8 cellular contexts compared by ENCODE assay signal in the genomic region with DNA sequence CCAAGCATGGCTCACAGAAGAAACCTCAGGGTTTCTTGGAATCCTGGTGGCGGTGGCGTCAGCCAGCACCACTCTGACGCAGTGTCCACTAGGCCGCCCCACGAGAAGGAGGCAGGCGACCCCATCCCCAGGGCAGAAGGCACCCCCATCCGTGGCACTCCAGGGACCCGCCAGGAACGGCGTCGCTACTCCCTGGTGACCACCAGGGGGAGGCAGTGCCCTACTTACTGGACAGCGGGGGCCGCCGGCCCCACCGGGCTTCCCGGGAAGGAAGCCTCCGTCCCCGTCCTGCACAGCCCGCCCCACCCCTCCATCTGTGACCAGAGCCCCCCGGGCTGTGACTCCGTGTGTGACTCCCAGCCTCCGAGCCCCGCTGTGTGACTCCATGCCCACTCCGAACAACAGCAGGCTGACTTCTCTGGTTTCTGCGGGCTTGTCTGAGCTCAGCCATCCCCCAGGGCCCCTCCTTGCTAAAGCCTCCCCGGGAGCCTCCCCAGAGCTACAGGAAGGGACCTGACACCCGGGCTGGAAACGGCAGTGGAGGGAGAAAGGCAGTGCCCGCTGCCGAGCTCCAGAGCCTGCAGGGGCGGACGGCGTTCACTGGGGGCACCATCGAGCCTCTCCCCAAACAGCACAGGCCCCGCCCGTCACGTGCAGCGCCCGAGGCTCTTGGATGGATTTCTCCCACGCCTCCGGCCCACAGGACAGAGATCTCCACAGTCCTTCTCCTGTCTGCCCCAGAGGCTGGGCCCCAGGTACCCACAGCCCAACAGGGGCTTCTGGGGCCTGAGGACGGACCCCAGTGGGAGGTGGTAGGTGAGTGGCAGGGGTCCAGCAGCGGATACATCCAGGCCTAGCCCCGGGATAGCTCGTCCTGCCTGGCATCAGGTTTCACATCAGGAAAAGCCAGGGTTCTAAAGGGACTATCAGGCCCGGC. TPM values are rescaled to one million over a fixed set of nuclear protein-coding genes. Genes with fewer than 3 reads are reported as not detected.
A peak's percentile ranks its signal among the peaks of the same experiment; 100 is the strongest.
DNase-seq lines count a peak whose midpoint lies in the region; ATAC-seq and TF ChIP-seq lines count a peak whose summit lies in the region.

No MANE protein-coding gene starts in this region.

- intact Hi-C loops in prostate gland (cut with DNase I) = loop anchor here (1.0 to 10.0 kb wide), 4 partner anchors 36 to 499 kb away; partner anchors contain the start of genes HP1BP3 and SH2D5

- ATAC-seq in upper lobe of left lung (ENCODE audit: low FRiP score in 2 of 2) = peak; percentile 93 to 95

- H3K36me3 Mint-ChIP-seq in T-helper 2 cell treated with Interferon-gamma antibody and Interleukin-4, amounts not matched to agents 5 μg/mL and 100 μg/mL, for 36 hours (ENCODE audit: low read depth) = no peaks in the 10 kb centered on the region

- DNase-seq in DMS 273 treated with DMSO at 0.1 percent for 48 hours (lab: John Stamatoyannopoulos, UW) = peak; percentile 87
- peak; percentile 85 for DNase-seq in HFF-Myc (ENCODE audit: extremely low read depth, low read depth)
- DNase-seq in NCI-H187 treated with DMSO at 0.1 percent for 48 hours (lab: John Stamatoyannopoulos, UW) = peak; percentile 21
- peak; percentile 61 for DNase-seq in T-helper 2 cell treated with Interferon-gamma antibody and Interleukin-4, amounts not matched to agents 5 μg/mL and 100 μg/mL, for 36 hours (ENCODE audit: low spot score)
- DNase-seq in anterior cingulate cortex (lab: John Stamatoyannopoulos, UW) = peak; percentile 41 to 88 (median 74)
- DNase-seq in right atrium auricular region (ENCODE audit: low spot score) = peak; percentile 87
- DNase-seq in prostate gland (ENCODE audit: low spot score) = peak; percentile 78
- peak; percentile 87 to 94 for DNase-seq in upper lobe of left lung

- H3K9me3 ChIP-seq in right atrium auricular region (no peaks in the 10 kb centered on the region), prostate gland (no peaks in the 10 kb centered on the region), upper lobe of left lung (no peaks in the 10 kb centered on the region)

- no peak overlapping the region for H3K27ac Mint-ChIP-seq in T-helper 2 cell treated with Interferon-gamma antibody and Interleukin-4, amounts not matched to agents 5 μg/mL and 100 μg/mL, for 36 hours

- peak; percentile 74 for TF ChIP-seq CTCF in HFF-Myc (IDR thresholded peaks at IDR 0.05; ENCODE audit: low read depth, low read length, missing control alignments)
- TF ChIP-seq CTCF in right atrium auricular region (IDR thresholded peaks at IDR 0.05) = peak; percentile 90 to 95
- TF ChIP-seq CTCF in prostate gland (IDR thresholded peaks at IDR 0.05) = peak; percentile 77 to 89 (median 84)
- TF ChIP-seq CTCF in upper lobe of left lung (IDR thresholded peaks at IDR 0.05) = peak; percentile 89 to 95 (median 92)

- WGBS in prostate gland = 1% methylated on average over 40 of the region's 46 CpGs
- WGBS in upper lobe of left lung, 2 donors = 3 to 7% methylated on average over 14 to 32 of the region's 46 CpGs

- peaks cover 7% of the 10 kb centered on the region for H3K4me1 Mint-ChIP-seq in T-helper 2 cell treated with Interferon-gamma antibody and Interleukin-4, amounts not matched to agents 5 μg/mL and 100 μg/mL, for 36 hours (ENCODE audit: low read depth)

- TF ChIP-seq POLR2A in prostate gland (IDR thresholded peaks at IDR 0.05) (no peak), upper lobe of left lung (IDR thresholded peaks at IDR 0.05) (peak in 1 of 4 donors; percentile 15)

- peaks cover 20% of the 10 kb centered on the region for H3K27me3 Mint-ChIP-seq in T-helper 2 cell treated with Interferon-gamma antibody and Interleukin-4, amounts not matched to agents 5 μg/mL and 100 μg/mL, for 36 hours (ENCODE audit: low read depth)

- H3K9me3 Mint-ChIP-seq in T-helper 2 cell treated with Interferon-gamma antibody and Interleukin-4, amounts not matched to agents 5 μg/mL and 100 μg/mL, for 36 hours = no peaks in the 10 kb centered on the region

- H3K36me3 ChIP-seq in right atrium auricular region = no peaks in the 10 kb centered on the region
- no peaks in the 10 kb centered on the region for H3K36me3 ChIP-seq in prostate gland
- no peaks in the 10 kb centered on the region for H3K36me3 ChIP-seq in upper lobe of left lung

- TF ChIP-seq EP300 in upper lobe of left lung (IDR thresholded peaks at IDR 0.05) = no peak

- peaks cover 0 to 13% of the 10 kb centered on the region in 2 donors for H3K4me1 ChIP-seq in right atrium auricular region
- H3K4me1 ChIP-seq in prostate gland (replicated peaks) = no peaks in the 10 kb centered on the region
- peaks cover 6 to 14% (median 8%) of the 10 kb centered on the region in 4 donors for H3K4me1 ChIP-seq in upper lobe of left lung

- peak overlapping the region; percentile 87 for H3K4me3 Mint-ChIP-seq in T-helper 2 cell treated with Interferon-gamma antibody and Interleukin-4, amounts not matched to agents 5 μg/mL and 100 μg/mL, for 36 hours

- H3K27ac ChIP-seq in right atrium auricular region (peak overlapping the region; percentile 71 to 83), prostate gland (peak overlapping the region; percentile 77 to 84), upper lobe of left lung (peak overlapping the region; percentile 70 to 86 (median 80))

- H3K27me3 ChIP-seq in right atrium auricular region (no peaks in the 10 kb centered on the region), prostate gland (replicated peaks; ENCODE audit: insufficient read depth) (no peaks in the 10 kb centered on the region), upper lobe of left lung (no peaks in the 10 kb centered on the region)

- H3K4me3 ChIP-seq in HFF-Myc (replicated peaks; ENCODE audit: low read depth, low read length) = peak overlapping the region; percentile 47
- peak overlapping the region; percentile 53 to 60 for H3K4me3 ChIP-seq in right atrium auricular region
- H3K4me3 ChIP-seq in prostate gland = peak overlapping the region; percentile 42 to 44
- H3K4me3 ChIP-seq in upper lobe of left lung = peak overlapping the region; percentile 7 to 70 (median 56)

RNA-seq across cellular contexts. Expression of gene KIF17, which starts 21.1 kb away (rescaled TPM):
- total RNA-seq in right atrium auricular region (1 to 10 TPM; 2.6 to 6.0 TPM), prostate gland (10 to 100 TPM in 1 of 2 donors, 1 to 10 TPM in 1; 1.6 to 12.6 TPM), upper lobe of left lung (10 to 100 TPM in 1 of 6 donors, 1 to 10 TPM in 5; 4.2 to 12.6 (median 8.5) TPM)

RNA-seq across cellular contexts. Expression of gene DDOST, which starts 35.5 kb away (rescaled TPM):
- total RNA-seq in right atrium auricular region = 100 to 1,000 TPM; 147 to 152 TPM
- 100 to 1,000 TPM; 223 to 264 TPM for total RNA-seq in prostate gland
- total RNA-seq in upper lobe of left lung = 100 to 1,000 TPM in 4 of 6 donors, 10 to 100 TPM in 2; 54.5 to 212 (median 141) TPM

RNA-seq across cellular contexts. Expression of gene SH2D5, which starts 35.8 kb away (rescaled TPM):
- total RNA-seq in right atrium auricular region (under 1 TPM in 1 of 2 donors, not detected in 1; 0.63 TPM), prostate gland (1 to 10 TPM in 1 of 2 donors, not detected in 1; 2.2 TPM), upper lobe of left lung (under 1 TPM in 3 of 6 donors, not detected in 3; 0.13 to 0.46 (median 0.40) TPM)

Comparison
In these comparisons a context has a peak if more than half of its experiments do, and no peak if none do; other contexts are left out.
1. Peak in every context shown above with its lines: DNase-seq, ATAC-seq, H3K4me3 ChIP-seq and H3K27ac ChIP-seq.
2. DNase-seq: peak in every context shown above with its lines; median percentile 90 in upper lobe of left lung; 87 in DMS 273 treated with DMSO at 0.1 percent for 48 hours; 87 in right atrium auricular region; 85 in HFF-Myc; 78 in prostate gland; 74 in anterior cingulate cortex; 61 in T-helper 2 cell treated with Interferon-gamma antibody and Interleukin-4, amounts not matched to agents 5 μg/mL and 100 μg/mL, for 36 hours; 21 in NCI-H187 treated with DMSO at 0.1 percent for 48 hours.